Comparison of ENCODE assay signal across 25 cellular contexts in genomic region chr16:71676236-71676635, GRCh38. TPM values are rescaled to one million over a fixed set of nuclear protein-coding genes. Genes with fewer than 3 reads are reported as not detected.
A peak's percentile ranks its signal among the peaks of the same experiment; 100 is the strongest.
DNase-seq lines count a peak whose midpoint lies in the region; ATAC-seq, FAIRE-seq and TF ChIP-seq lines count a peak whose summit lies in the region.
"Had no signal": no experiment of that assay in that cellular context is flagged by ENCODE, and none has a peak within 500 bp of the region (broad histone marks: within the 10 kb centered on the region; RNA-seq: fewer than 3 reads in every experiment).

No MANE protein-coding gene starts in this region.

- POLR2A ChIA-PET in activated CD4-positive, alpha-beta T cell treated with anti-CD3 and anti-CD28 coated beads, Interleukin-2, amount 10 ng/mL, durations not matched to agents 7 days and 5 days (lab: Charles Lee) = no interaction called here

- intact Hi-C loops in activated CD4-positive, alpha-beta T cell treated with anti-CD3 and anti-CD28 coated beads, Interleukin-2, amount 10 ng/mL, durations not matched to agents 24 days and 14 days (cut with micrococcal nuclease) = no loop called here
- intact Hi-C loops in dorsolateral prefrontal cortex (cut with DNase I) = no loop called here

- H3K4me3 ChIP-seq in dorsolateral prefrontal cortex = no peak overlapping the region
- H3K4me3 ChIP-seq: MG63 had no signal

- no peaks in the 10 kb centered on the region for H3K9me3 Mint-ChIP-seq in activated CD4-positive, alpha-beta T cell treated with anti-CD3 and anti-CD28 coated beads, Interleukin-2, amount 10 ng/mL, durations not matched to agents 7 days and 5 days
- H3K9me3 Mint-ChIP-seq in activated CD4-positive, alpha-beta T cell treated with anti-CD3 and anti-CD28 coated beads, Interleukin-2, amount 10 ng/mL, durations not matched to agents 24 days and 14 days = no peaks in the 10 kb centered on the region
- no peaks in the 10 kb centered on the region for H3K9me3 Mint-ChIP-seq in osteocyte (ENCODE audit: unreplicated experiment)
- no peaks in the 10 kb centered on the region for H3K9me3 Mint-ChIP-seq in stimulated activated naive B cell treated with anti-CD40 and anti-IgM and Interleukin-4, amounts not matched to agents 10 μg/mL and 1 μg/mL and 100 μg/mL, for 72 hours
- H3K9me3 Mint-ChIP-seq: CD4-positive, CD25-positive, alpha-beta regulatory T cell had no signal

- no peak for ATAC-seq in stimulated activated naive B cell treated with anti-CD40 and anti-IgM and Interleukin-4, amounts not matched to agents 10 μg/mL and 1 μg/mL and 100 μg/mL, for 72 hours (replicated peaks)
- ATAC-seq: PC-3 had no signal

- H3K27me3 ChIP-seq in dorsolateral prefrontal cortex = no peaks in the 10 kb centered on the region
- H3K27me3 ChIP-seq: BE2C, MG63 had no signal

- H3K27me3 Mint-ChIP-seq in activated CD4-positive, alpha-beta T cell treated with anti-CD3 and anti-CD28 coated beads, Interleukin-2, amount 10 ng/mL, durations not matched to agents 7 days and 5 days = no peaks in the 10 kb centered on the region
- no peaks in the 10 kb centered on the region for H3K27me3 Mint-ChIP-seq in activated CD4-positive, alpha-beta T cell treated with anti-CD3 and anti-CD28 coated beads, Interleukin-2, amount 10 ng/mL, durations not matched to agents 24 days and 14 days
- H3K27me3 Mint-ChIP-seq in osteocyte (ENCODE audit: unreplicated experiment) = no peaks in the 10 kb centered on the region
- no peaks in the 10 kb centered on the region for H3K27me3 Mint-ChIP-seq in stimulated activated naive B cell treated with anti-CD40 and anti-IgM and Interleukin-4, amounts not matched to agents 10 μg/mL and 1 μg/mL and 100 μg/mL, for 72 hours
- H3K27me3 Mint-ChIP-seq: CD4-positive, CD25-positive, alpha-beta regulatory T cell had no signal

- H3K27ac Mint-ChIP-seq in activated CD4-positive, alpha-beta T cell treated with anti-CD3 and anti-CD28 coated beads, Interleukin-2, amount 10 ng/mL, durations not matched to agents 7 days and 5 days = peak overlapping the region; percentile 1
- no peak overlapping the region for H3K27ac Mint-ChIP-seq in activated CD4-positive, alpha-beta T cell treated with anti-CD3 and anti-CD28 coated beads, Interleukin-2, amount 10 ng/mL, durations not matched to agents 24 days and 14 days
- no peak overlapping the region for H3K27ac Mint-ChIP-seq in osteocyte (ENCODE audit: unreplicated experiment)
- H3K27ac Mint-ChIP-seq in stimulated activated naive B cell treated with anti-CD40 and anti-IgM and Interleukin-4, amounts not matched to agents 10 μg/mL and 1 μg/mL and 100 μg/mL, for 72 hours = no peak overlapping the region
- H3K27ac Mint-ChIP-seq: CD4-positive, CD25-positive, alpha-beta regulatory T cell had no signal

- CTCF ChIA-PET in activated CD4-positive, alpha-beta T cell treated with anti-CD3 and anti-CD28 coated beads, Interleukin-2, amount 10 ng/mL, durations not matched to agents 7 days and 5 days (lab: Charles Lee) = no interaction called here

- DNase-seq in activated CD4-positive, alpha-beta T cell treated with anti-CD3 and anti-CD28 coated beads, Interleukin-2, amount 10 ng/mL, durations not matched to agents 7 days and 5 days = peak; percentile 21
- no peak for DNase-seq in activated CD4-positive, alpha-beta T cell treated with anti-CD3 and anti-CD28 coated beads, Interleukin-2, amount 10 ng/mL, durations not matched to agents 24 days and 14 days
- DNase-seq in HTR-8/SVneo (ENCODE audit: insufficient read length, low spot score) (no peak), dorsolateral prefrontal cortex (peak in 6 of 10 donors; percentile 22 to 74 (median 60)), osteocyte (ENCODE audit: extremely low spot score, unreplicated experiment) (peak; percentile 46), DMS79 treated with DMSO at 0.1 percent for 48 hours (lab: John Stamatoyannopoulos, UW) (no peak)
- DNase-seq in stimulated activated naive B cell treated with anti-CD40 and anti-IgM and Interleukin-4, amounts not matched to agents 10 μg/mL and 1 μg/mL and 100 μg/mL, for 72 hours = no peak
- DNase-seq in NK-92 treated with Interleukin-12 subunit alpha and Interleukin-12 subunit beta, amount 100 ng/mL, for 24 hours (lab: John Stamatoyannopoulos, UW) = no peak
- DNase-seq: BE2C, Caco-2, GDM1, IMR-90, Karpas-422, MG63, NCI-H1092, NCI-H2081, NCI-H2227 treated with DMSO at 0.1 percent for 48 hours, NCI-H524 treated with DMSO at 0.1 percent for 48 hours, PC-3, RPMI8226, SHP77 treated with DMSO at 0.1 percent for 48 hours had no signal

- peaks cover 12% of the 10 kb centered on the region for H3K36me3 Mint-ChIP-seq in activated CD4-positive, alpha-beta T cell treated with anti-CD3 and anti-CD28 coated beads, Interleukin-2, amount 10 ng/mL, durations not matched to agents 7 days and 5 days (ENCODE audit: low read depth)
- peaks cover 21% of the 10 kb centered on the region for H3K36me3 Mint-ChIP-seq in activated CD4-positive, alpha-beta T cell treated with anti-CD3 and anti-CD28 coated beads, Interleukin-2, amount 10 ng/mL, durations not matched to agents 24 days and 14 days (ENCODE audit: low read depth)
- H3K36me3 Mint-ChIP-seq in osteocyte (ENCODE audit: unreplicated experiment) = peaks cover 58% of the 10 kb centered on the region
- peaks cover 15 to 36% of the 10 kb centered on the region in 2 donors for H3K36me3 Mint-ChIP-seq in stimulated activated naive B cell treated with anti-CD40 and anti-IgM and Interleukin-4, amounts not matched to agents 10 μg/mL and 1 μg/mL and 100 μg/mL, for 72 hours

- H3K27ac ChIP-seq in dorsolateral prefrontal cortex = no peak overlapping the region
- H3K27ac ChIP-seq: HL-60 had no signal

- peak; percentile 72 for FAIRE-seq in HTR-8/SVneo (lab: Jason Lieb, UNC)
- FAIRE-seq: H54 had no signal

- peaks cover 11% of the 10 kb centered on the region for H3K4me1 Mint-ChIP-seq in activated CD4-positive, alpha-beta T cell treated with anti-CD3 and anti-CD28 coated beads, Interleukin-2, amount 10 ng/mL, durations not matched to agents 7 days and 5 days
- peaks cover 2% of the 10 kb centered on the region for H3K4me1 Mint-ChIP-seq in activated CD4-positive, alpha-beta T cell treated with anti-CD3 and anti-CD28 coated beads, Interleukin-2, amount 10 ng/mL, durations not matched to agents 24 days and 14 days
- no peaks in the 10 kb centered on the region for H3K4me1 Mint-ChIP-seq in osteocyte (ENCODE audit: unreplicated experiment)
- H3K4me1 Mint-ChIP-seq in stimulated activated naive B cell treated with anti-CD40 and anti-IgM and Interleukin-4, amounts not matched to agents 10 μg/mL and 1 μg/mL and 100 μg/mL, for 72 hours = no peaks in the 10 kb centered on the region

- H3K4me3 Mint-ChIP-seq in activated CD4-positive, alpha-beta T cell treated with anti-CD3 and anti-CD28 coated beads, Interleukin-2, amount 10 ng/mL, durations not matched to agents 7 days and 5 days = no peak overlapping the region
- no peak overlapping the region for H3K4me3 Mint-ChIP-seq in activated CD4-positive, alpha-beta T cell treated with anti-CD3 and anti-CD28 coated beads, Interleukin-2, amount 10 ng/mL, durations not matched to agents 24 days and 14 days
- H3K4me3 Mint-ChIP-seq in osteocyte (ENCODE audit: unreplicated experiment) = no peak overlapping the region
- H3K4me3 Mint-ChIP-seq in stimulated activated naive B cell treated with anti-CD40 and anti-IgM and Interleukin-4, amounts not matched to agents 10 μg/mL and 1 μg/mL and 100 μg/mL, for 72 hours = no peak overlapping the region
- H3K4me3 Mint-ChIP-seq: CD4-positive, CD25-positive, alpha-beta regulatory T cell had no signal

- TF ChIP-seq CTCF in dorsolateral prefrontal cortex (IDR thresholded peaks at IDR 0.05 in 54 of 56, conservative IDR thresholded peaks at IDR 0.05 in 2 of 56; ENCODE audit: low read depth in 1 of 56, partially characterized antibody in 56 of 56) (no peak), osteocyte (IDR thresholded peaks at IDR 0.05) (no peak)

RNA-seq across cellular contexts. Expression of gene PHLPP2, which starts 48.3 kb away (rescaled TPM):
- 1 to 10 TPM; 4.1 to 5.5 TPM for total RNA-seq in activated CD4-positive, alpha-beta T cell treated with anti-CD3 and anti-CD28 coated beads, Interleukin-2, amount 10 ng/mL, durations not matched to agents 7 days and 5 days
- total RNA-seq in activated CD4-positive, alpha-beta T cell treated with anti-CD3 and anti-CD28 coated beads, Interleukin-2, amount 10 ng/mL, durations not matched to agents 24 days and 14 days = 14.8 and 18.2 TPM in 2 replicates
- total RNA-seq in dorsolateral prefrontal cortex (10 to 100 TPM; 20.7 to 60.6 (median 39.9) TPM), osteocyte (12.9 and 13.0 TPM in 2 replicates)

RNA-seq across cellular contexts. Expression of gene MARVELD3, which starts 50.3 kb away (rescaled TPM):
- not detected for total RNA-seq in activated CD4-positive, alpha-beta T cell treated with anti-CD3 and anti-CD28 coated beads, Interleukin-2, amount 10 ng/mL, durations not matched to agents 7 days and 5 days
- total RNA-seq in activated CD4-positive, alpha-beta T cell treated with anti-CD3 and anti-CD28 coated beads, Interleukin-2, amount 10 ng/mL, durations not matched to agents 24 days and 14 days = not detected in 2 replicates
- total RNA-seq in dorsolateral prefrontal cortex (1 to 10 TPM in 4 of 120 experiments, under 1 TPM in 27, not detected in 89; 0.16 to 1.7 (median 0.49) TPM), osteocyte (0.24 TPM in 1 of 2 replicates, not detected in the other)
- total RNA-seq: A172; CD4-positive, CD25-positive, alpha-beta regulatory T cell; IMR-90 had no signal

Comparison
In these comparisons a context has a peak if more than half of its experiments do, and no peak if none do; other contexts are left out.
1. DNase-seq: peak in activated CD4-positive, alpha-beta T cell treated with anti-CD3 and anti-CD28 coated beads, Interleukin-2, amount 10 ng/mL, durations not matched to agents 7 days and 5 days (single experiment), dorsolateral prefrontal cortex (6 of 10) and osteocyte (single experiment); none in activated CD4-positive, alpha-beta T cell treated with anti-CD3 and anti-CD28 coated beads, Interleukin-2, amount 10 ng/mL, durations not matched to agents 24 days and 14 days (single experiment), HTR-8/SVneo (single experiment), stimulated activated naive B cell treated with anti-CD40 and anti-IgM and Interleukin-4, amounts not matched to agents 10 μg/mL and 1 μg/mL and 100 μg/mL, for 72 hours (single experiment), DMS79 treated with DMSO at 0.1 percent for 48 hours (single experiment) and NK-92 treated with Interleukin-12 subunit alpha and Interleukin-12 subunit beta, amount 100 ng/mL, for 24 hours (single experiment).